ENCODE assay signal across 27 cellular contexts in the genomic region with DNA sequence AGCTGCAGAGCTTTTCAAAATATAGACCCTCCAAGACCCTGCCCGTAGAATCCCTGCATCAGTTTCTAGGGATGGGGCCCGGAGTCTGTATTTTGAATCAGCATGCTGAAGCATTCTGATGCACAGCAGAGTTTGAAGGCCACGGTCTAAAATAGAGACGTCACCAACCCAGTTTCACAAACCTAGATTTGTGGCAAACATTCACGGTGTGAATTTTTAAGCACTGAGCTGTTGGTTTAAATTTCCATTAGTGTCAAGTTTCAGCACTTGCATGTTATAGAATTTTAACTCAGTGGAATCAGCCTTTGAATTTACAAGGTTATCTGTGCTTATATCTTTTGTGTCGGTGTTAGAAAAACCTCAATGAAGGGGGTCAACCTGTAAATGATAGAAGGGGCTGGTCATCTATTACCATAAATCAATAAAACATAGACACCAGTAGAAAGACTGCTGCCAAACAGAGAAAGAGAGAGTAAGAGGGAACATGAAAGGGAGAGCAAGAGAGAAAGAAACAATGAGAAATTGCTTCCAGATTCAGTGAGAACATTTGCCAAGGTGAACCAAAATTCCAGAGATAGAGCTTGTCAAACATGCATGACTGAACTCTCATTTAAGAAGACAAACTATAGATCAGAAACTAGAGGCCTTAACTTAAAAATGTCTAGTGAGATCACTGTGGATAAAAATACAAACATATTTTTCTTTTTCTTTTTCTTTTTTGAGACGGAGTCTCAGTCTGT.
"Had no signal": no experiment of that assay in that cellular context is flagged by ENCODE, and none has a peak within 500 bp of the region (broad histone marks: within the 10 kb centered on the region; RNA-seq: fewer than 3 reads in every experiment).

No MANE protein-coding gene starts in this region.

- H3K4me1 Mint-ChIP-seq: naive B cell; natural killer cell; stimulated activated effector memory CD8-positive, alpha-beta T cell treated with anti-CD3 and anti-CD28 coated beads, Interleukin-12 subunit alpha, Interleukin-12 subunit beta, amount 100 ng/mL, for 72 hours had no signal

- H3K4me3 ChIP-seq: heart right ventricle, hepatocyte, lower lobe of right lung, prostate gland, spleen, suprapubic skin, thoracic aorta, tibial artery, upper lobe of right lung had no signal

- DNase-seq: heart right ventricle; kidney glomerular epithelial cell; left cardiac atrium; lower lobe of right lung; mammary epithelial cell; mesendoderm; naive B cell; natural killer cell; nucleus accumbens; retina; right cardiac atrium; small intestine; spleen; stimulated activated CD4-positive, alpha-beta T cell treated with anti-CD3 and anti-CD28 coated beads, Interleukin-4, amount 100 ng/mL, for 24 hours; stimulated activated naive CD4-positive, alpha-beta T cell; tibial artery; trophoblast cell; upper lobe of right lung had no signal

- H2AFZ ChIP-seq: hepatocyte had no signal

- H3K36me3 ChIP-seq: heart right ventricle, lower lobe of right lung, prostate gland, spleen, suprapubic skin, thoracic aorta, tibial artery, upper lobe of right lung had no signal

- H3K36me3 Mint-ChIP-seq: mesothelial cell of epicardium; naive B cell; natural killer cell; stimulated activated effector memory CD8-positive, alpha-beta T cell treated with anti-CD3 and anti-CD28 coated beads, Interleukin-12 subunit alpha, Interleukin-12 subunit beta, amount 100 ng/mL, for 72 hours had no signal

- H3K79me2 ChIP-seq: hepatocyte had no signal

- H3K27ac Mint-ChIP-seq: mesothelial cell of epicardium; naive B cell; natural killer cell; stimulated activated effector memory CD8-positive, alpha-beta T cell treated with anti-CD3 and anti-CD28 coated beads, Interleukin-12 subunit alpha, Interleukin-12 subunit beta, amount 100 ng/mL, for 72 hours; stimulated activated naive CD8-positive, alpha-beta T cell treated with anti-CD3 and anti-CD28 coated beads, Interleukin-15, Interleukin-2, amounts not matched to agents 100 ng/mL and 50 ng/mL, for 24 hours had no signal

- H3K4me2 ChIP-seq: hepatocyte had no signal

- H3K4me1 ChIP-seq: heart right ventricle, lower lobe of right lung, prostate gland, spleen, suprapubic skin, tibial artery, upper lobe of right lung had no signal

- H3K9me3 ChIP-seq: lower lobe of right lung, prostate gland, spleen, suprapubic skin, thoracic aorta, tibial artery, upper lobe of right lung had no signal

- H3K4me3 Mint-ChIP-seq: mesothelial cell of epicardium; naive B cell; natural killer cell; stimulated activated effector memory CD8-positive, alpha-beta T cell treated with anti-CD3 and anti-CD28 coated beads, Interleukin-12 subunit alpha, Interleukin-12 subunit beta, amount 100 ng/mL, for 72 hours; stimulated activated naive CD8-positive, alpha-beta T cell treated with anti-CD3 and anti-CD28 coated beads, Interleukin-15, Interleukin-2, amounts not matched to agents 100 ng/mL and 50 ng/mL, for 24 hours had no signal

- H3K27me3 Mint-ChIP-seq: stimulated activated naive CD8-positive, alpha-beta T cell treated with anti-CD3 and anti-CD28 coated beads, Interleukin-15, Interleukin-2, amounts not matched to agents 100 ng/mL and 50 ng/mL, for 24 hours had no signal

- FAIRE-seq: keratinocyte, small intestine, urothelium cell line had no signal

- H3K27me3 ChIP-seq: hepatocyte, spleen, suprapubic skin, tibial artery, upper lobe of right lung had no signal

- H3K27ac ChIP-seq: heart right ventricle, hepatocyte, lower lobe of right lung, prostate gland, spleen, suprapubic skin, thoracic aorta, tibial artery, upper lobe of right lung had no signal
